10 cellular contexts compared by ENCODE assay signal in genomic region chr9:125260564-125260963, GRCh38. TPM values are rescaled to one million over a fixed set of nuclear protein-coding genes. Genes with fewer than 3 reads are reported as not detected.
A peak's percentile ranks its signal among the peaks of the same experiment; 100 is the strongest.
DNase-seq lines count a peak whose midpoint lies in the region; ATAC-seq, FAIRE-seq and TF ChIP-seq lines count a peak whose summit lies in the region.
"Had no signal": no experiment of that assay in that cellular context is flagged by ENCODE, and none has a peak within 500 bp of the region (broad histone marks: within the 10 kb centered on the region; RNA-seq: fewer than 3 reads in every experiment).

No MANE protein-coding gene starts in this region.

- H3K36me3 Mint-ChIP-seq in activated CD4-positive, alpha-beta memory T cell treated with anti-CD3 and anti-CD28 coated beads, Interleukin-2, amount 10 ng/mL, durations not matched to agents 7 days and 5 days (ENCODE audit: low read depth), result peaks cover 17% of the 10 kb centered on the region

- peak overlapping the region; percentile 94; the same call in 1 of the 2 replicates for H3K4me2 ChIP-seq in BLaER1

- H3K27me3 ChIP-seq in BLaER1, result no peaks in the 10 kb centered on the region
- no peaks in the 10 kb centered on the region for H3K27me3 ChIP-seq in effector memory CD4-positive, alpha-beta T cell (replicated peaks; ENCODE audit: control insufficient read depth, insufficient read depth, low read length, poor library complexity, severe bottlenecking)

- no peaks in the 10 kb centered on the region for H3K9me3 Mint-ChIP-seq in activated CD4-positive, alpha-beta memory T cell treated with anti-CD3 and anti-CD28 coated beads, Interleukin-2, amount 10 ng/mL, durations not matched to agents 7 days and 5 days

- peaks cover 36% of the 10 kb centered on the region for H4K20me1 ChIP-seq in BLaER1

- no peak overlapping the region for H3K9ac ChIP-seq in BLaER1

- H3K27me3 Mint-ChIP-seq in activated CD4-positive, alpha-beta memory T cell treated with anti-CD3 and anti-CD28 coated beads, Interleukin-2, amount 10 ng/mL, durations not matched to agents 7 days and 5 days, result peaks cover 2% of the 10 kb centered on the region

- no peak overlapping the region for H3K4me3 ChIP-seq in BLaER1
- no peak overlapping the region for H3K4me3 ChIP-seq in effector memory CD4-positive, alpha-beta T cell (ENCODE audit: insufficient read depth, low read depth, low read length, poor library complexity, severe bottlenecking)

- H3K9me3 ChIP-seq in BLaER1, result no peaks in the 10 kb centered on the region
- H3K9me3 ChIP-seq in effector memory CD4-positive, alpha-beta T cell (ENCODE audit: control insufficient read depth, low read length), result no peaks in the 10 kb centered on the region

- peak; percentile 64 for FAIRE-seq in H54 (lab: Jason Lieb, UNC)

- peak overlapping the region; percentile 86 for H3K27ac Mint-ChIP-seq in activated CD4-positive, alpha-beta memory T cell treated with anti-CD3 and anti-CD28 coated beads, Interleukin-2, amount 10 ng/mL, durations not matched to agents 7 days and 5 days

- ATAC-seq in HG02884 (IDR thresholded peaks at IDR 0.05; ENCODE audit: unreplicated experiment), result no peak

- DNase-seq in H54 (ENCODE audit: insufficient read length, low spot score) (no peak), left kidney (ENCODE audit: low read depth, low spot score) (peak; percentile 19)
- no peak for DNase-seq in activated CD4-positive, alpha-beta memory T cell treated with anti-CD3 and anti-CD28 coated beads, Interleukin-2, amount 10 ng/mL, durations not matched to agents 7 days and 5 days
- DNase-seq in stimulated activated naive CD4-positive, alpha-beta T cell treated with Interleukin-2 at 50 U/mL for 16 hours (lab: John Stamatoyannopoulos, UW), result no peak
- no peak for DNase-seq in effector memory CD4-positive, alpha-beta T cell
- DNase-seq in stimulated activated CD4-positive, alpha-beta T cell treated with anti-CD3 and anti-CD28 coated beads, Interleukin-4, amount 100 ng/mL, for 24 hours, result no peak
- DNase-seq: dermis blood vessel endothelial cell, NCI-H774 had no signal

- peak overlapping the region; percentile 91 for H3K4me3 Mint-ChIP-seq in activated CD4-positive, alpha-beta memory T cell treated with anti-CD3 and anti-CD28 coated beads, Interleukin-2, amount 10 ng/mL, durations not matched to agents 7 days and 5 days

- no peak for TF ChIP-seq POLR2A in H54 (IDR thresholded peaks at IDR 0.05; ENCODE audit: low read depth, low read length)

- peaks cover 6% of the 10 kb centered on the region; the same call in 1 of the 2 replicates for H3K36me3 ChIP-seq in BLaER1
- no peaks in the 10 kb centered on the region for H3K36me3 ChIP-seq in effector memory CD4-positive, alpha-beta T cell (ENCODE audit: control insufficient read depth, insufficient read depth, low read length)

- H3K4me1 ChIP-seq in BLaER1, result peaks cover 52% of the 10 kb centered on the region
- peaks cover 17% of the 10 kb centered on the region for H3K4me1 ChIP-seq in effector memory CD4-positive, alpha-beta T cell (ENCODE audit: control insufficient read depth, insufficient read depth, low read length, poor library complexity, severe bottlenecking)

- POLR2A ChIA-PET in activated CD4-positive, alpha-beta memory T cell treated with anti-CD3 and anti-CD28 coated beads, Interleukin-2, amount 10 ng/mL, durations not matched to agents 7 days and 5 days (lab: Charles Lee), result interaction anchor here (1.1 to 5.5 kb wide), 3 partner anchors 18 to 398 kb away, joined by 3 to 112 read pairs (median 3); partner anchors contain the start of genes ARPC5L, HSPA5 and RPL35

- CTCF ChIA-PET in activated CD4-positive, alpha-beta memory T cell treated with anti-CD3 and anti-CD28 coated beads, Interleukin-2, amount 10 ng/mL, durations not matched to agents 7 days and 5 days (lab: Charles Lee), result interaction anchor here (1.1 to 3.0 kb wide), 6 partner anchors 9 to 117 kb away, joined by 3 to 26 read pairs (median 6); partner anchors contain the start of gene HSPA5

- H3K4me1 Mint-ChIP-seq in activated CD4-positive, alpha-beta memory T cell treated with anti-CD3 and anti-CD28 coated beads, Interleukin-2, amount 10 ng/mL, durations not matched to agents 7 days and 5 days, result peaks cover 41% of the 10 kb centered on the region

- H3K27ac ChIP-seq in BLaER1, result no peak overlapping the region
- no peak overlapping the region for H3K27ac ChIP-seq in effector memory CD4-positive, alpha-beta T cell (ENCODE audit: insufficient read depth, low read length, poor library complexity, severe bottlenecking)

RNA-seq across cellular contexts. Expression of gene GAPVD1, which starts 1.1 kb away (rescaled TPM):
- total RNA-seq in activated CD4-positive, alpha-beta memory T cell treated with anti-CD3 and anti-CD28 coated beads, Interleukin-2, amount 10 ng/mL, durations not matched to agents 7 days and 5 days, result 10 to 100 TPM; 47.7 to 49.6 TPM

RNA-seq across cellular contexts. Expression of gene HSPA5, which starts 19.4 kb away (rescaled TPM):
- 100 to 1,000 TPM; 155 to 156 TPM for total RNA-seq in activated CD4-positive, alpha-beta memory T cell treated with anti-CD3 and anti-CD28 coated beads, Interleukin-2, amount 10 ng/mL, durations not matched to agents 7 days and 5 days
